10 cellular contexts compared by ENCODE assay signal in the genomic region with DNA sequence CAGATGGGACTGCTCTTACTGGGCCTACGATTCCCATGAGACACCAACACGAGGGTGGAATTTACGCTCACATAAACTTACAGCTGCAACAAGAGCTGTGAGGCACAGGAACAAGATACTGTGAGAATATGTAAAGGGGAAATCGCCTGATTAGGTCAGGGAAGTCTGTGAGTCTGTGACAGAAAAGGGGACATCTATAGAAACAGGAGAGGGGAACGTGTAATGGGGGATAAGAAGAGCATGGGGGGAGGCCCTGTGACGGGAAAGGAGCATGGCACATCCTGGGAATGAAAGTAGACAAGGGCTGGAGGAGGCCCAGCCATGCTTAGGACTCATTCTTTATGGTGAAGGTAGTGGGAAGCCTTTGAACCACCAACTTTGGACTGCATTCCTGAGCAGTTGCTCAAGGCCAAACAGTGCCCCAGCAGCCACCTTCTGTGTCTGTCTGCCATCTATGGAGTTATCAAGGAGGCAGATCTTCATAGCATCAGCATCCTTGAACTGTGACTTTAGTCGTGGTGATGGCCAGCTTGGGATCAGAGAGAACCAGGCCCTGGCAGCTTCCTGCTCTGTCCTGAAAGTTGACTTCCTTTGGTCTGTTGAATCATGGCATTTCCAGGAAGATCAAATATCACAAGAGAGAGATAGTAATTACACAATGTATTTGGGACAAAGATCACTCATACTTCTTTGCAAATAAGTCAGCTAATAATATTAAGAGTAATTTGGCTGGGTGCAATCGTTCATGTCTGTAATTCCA.
A peak's percentile ranks its signal among the peaks of the same experiment; 100 is the strongest.
DNase-seq lines count a peak whose midpoint lies in the region; ATAC-seq, FAIRE-seq and TF ChIP-seq lines count a peak whose summit lies in the region.
"Had no signal": no experiment of that assay in that cellular context is flagged by ENCODE, and none has a peak within 500 bp of the region (broad histone marks: within the 10 kb centered on the region; RNA-seq: fewer than 3 reads in every experiment).

No MANE protein-coding gene starts in this region.

- H3K4me3 ChIP-seq in AG04450 (ENCODE audit: low read depth, low read length): no peak overlapping the region
- H3K4me3 ChIP-seq: BLaER1 had no signal

- FAIRE-seq in RCC 7860 (lab: Jason Lieb, UNC): no peak

- DNase-seq in AG04450 (ENCODE audit: low read depth, low spot score) (no peak), RCC 7860 (ENCODE audit: low spot score) (peak; percentile 73), iris pigment epithelial cell (ENCODE audit: low read depth) (peak; percentile 64), NCI-H1417 treated with DMSO at 0.1 percent for 48 hours (lab: John Stamatoyannopoulos, UW) (no peak), ecto neural progenitor cell (ENCODE audit: low spot score) (no peak), head of caudate nucleus (no peak)
- DNase-seq in activated CD8-positive, alpha-beta memory T cell treated with anti-CD3 and anti-CD28 coated beads, Interleukin-2, amount 50 U/mL, for 4 hours: no peak
- DNase-seq: T1000 had no signal

- peak overlapping the region; percentile 81 for H3K27ac ChIP-seq in AG04450 (ENCODE audit: low read depth, low read length)
- H3K27ac ChIP-seq: BLaER1 had no signal

- H3K9me3 ChIP-seq in AG04450 (ENCODE audit: control insufficient read depth, insufficient read depth, low read length): peaks cover 2% of the 10 kb centered on the region; the same call in 1 of the 2 replicates
- H3K9me3 ChIP-seq: BLaER1 had no signal

- POLR2A ChIA-PET in AG04450 (lab: Yijun Ruan, JAX): interaction anchor here (1.0 to 1.2 kb wide), 2 partner anchors 99 to 383 kb away, joined by 3 to 4 read pairs; a partner anchor contains a TSS

- no peak for TF ChIP-seq CTCF in AG04450 (IDR thresholded peaks at IDR 0.05; ENCODE audit: low read depth, low read length)

- intact Hi-C loops in head of caudate nucleus (cut with DNase I): no loop called here

- no peaks in the 10 kb centered on the region for H3K27me3 ChIP-seq in AG04450 (ENCODE audit: control insufficient read depth, insufficient read depth, low read length)
- H3K27me3 ChIP-seq: BLaER1 had no signal

- ATAC-seq in GM21619 (IDR thresholded peaks at IDR 0.05; ENCODE audit: unreplicated experiment): peak; percentile 54

- CTCF ChIA-PET in AG04450 (lab: Charles Lee): interaction anchor here (1.7 to 5.2 kb wide), 2 partner anchors 14 to 95 kb away, joined by 3 to 19 read pairs; no protein-coding TSS in a partner anchor

Comparison
In these comparisons a context has a peak if more than half of its experiments do, and no peak if none do; other contexts are left out.
1. DNase-seq: peak in RCC 7860 (single experiment) and iris pigment epithelial cell (single experiment); none in AG04450 (single experiment), activated CD8-positive, alpha-beta memory T cell treated with anti-CD3 and anti-CD28 coated beads, Interleukin-2, amount 50 U/mL, for 4 hours (single experiment), NCI-H1417 treated with DMSO at 0.1 percent for 48 hours (single experiment), ecto neural progenitor cell (single experiment) and head of caudate nucleus (0 of 42).